Comparison of ENCODE assay signal across 19 cellular contexts in genomic region chr10:85402541-85402940, GRCh38.
DNase-seq lines count a peak whose midpoint lies in the region; FAIRE-seq and TF ChIP-seq lines count a peak whose summit lies in the region.
"Had no signal": no experiment of that assay in that cellular context is flagged by ENCODE, and none has a peak within 500 bp of the region (broad histone marks: within the 10 kb centered on the region; RNA-seq: fewer than 3 reads in every experiment).

No MANE protein-coding gene starts in this region.

- peaks cover 12% of the 10 kb centered on the region for H3K4me1 ChIP-seq in keratinocyte (ENCODE audit: control insufficient read depth, extremely low read depth, insufficient read depth, low read length)
- H3K4me1 ChIP-seq: A549; BLaER1 treated with 17β-estradiol and CSF1 and Interleukin-3, amounts not matched to agents 10 nM and 100 nM; Caco-2 had no signal

- no peak for FAIRE-seq in bronchial epithelial cell (lab: Jason Lieb, UNC)
- peak; percentile 81 for FAIRE-seq in keratinocyte (lab: Jason Lieb, UNC)
- FAIRE-seq: A549, D721Med, G401.6, GM12891, GM19239 had no signal

- no peak overlapping the region for H2AFZ ChIP-seq in keratinocyte (ENCODE audit: control insufficient read depth, low read length)

- H3K27me3 ChIP-seq in bronchial epithelial cell (ENCODE audit: control insufficient read depth, insufficient read depth, low read length), result no peaks in the 10 kb centered on the region
- H3K27me3 ChIP-seq in keratinocyte (ENCODE audit: control insufficient read depth, extremely low read depth, insufficient read depth, low read length), result no peaks in the 10 kb centered on the region
- H3K27me3 ChIP-seq: BLaER1 treated with 17β-estradiol and CSF1 and Interleukin-3, amounts not matched to agents 10 nM and 100 nM had no signal

- H3K4me3 ChIP-seq in bronchial epithelial cell (ENCODE audit: low read depth, low read length) (no peak overlapping the region), epithelial cell of esophagus (ENCODE audit: low read length) (no peak overlapping the region), keratinocyte (ENCODE audit: control insufficient read depth in 2 of 3, extremely low read depth in 1 of 3, insufficient read depth in 2 of 3, low read depth in 1 of 3, low read length in 3 of 3) (no peak overlapping the region)
- H3K4me3 ChIP-seq: A549; BLaER1 treated with 17β-estradiol and CSF1 and Interleukin-3, amounts not matched to agents 10 nM and 100 nM had no signal

- H3K36me3 ChIP-seq in bronchial epithelial cell (ENCODE audit: control insufficient read depth, insufficient read depth, low read length) (no peaks in the 10 kb centered on the region), keratinocyte (ENCODE audit: control insufficient read depth in 2 of 2, extremely low read depth in 1 of 2, insufficient read depth in 2 of 2, low read length in 2 of 2) (no peaks in the 10 kb centered on the region)
- H3K36me3 ChIP-seq: BLaER1 treated with 17β-estradiol and CSF1 and Interleukin-3, amounts not matched to agents 10 nM and 100 nM had no signal

- H3K4me2 ChIP-seq in keratinocyte (ENCODE audit: control insufficient read depth, extremely low read depth, insufficient read depth, low read depth, low read length), result no peak overlapping the region
- H3K4me2 ChIP-seq: A549; BLaER1 treated with 17β-estradiol and CSF1 and Interleukin-3, amounts not matched to agents 10 nM and 100 nM had no signal

- DNase-seq in bronchial epithelial cell (ENCODE audit: low read depth) (peak; percentile 76), epithelial cell of esophagus (ENCODE audit: low read depth) (peak; percentile 15), keratinocyte (ENCODE audit: low read depth, low spot score) (peak; percentile 23), 8988T (no peak)
- DNase-seq in activated CD4-positive, CD25-positive, alpha-beta regulatory T cell (lab: John Stamatoyannopoulos, UW), result no peak
- DNase-seq: AML-193; Caco-2; Calu3; CD4-positive, alpha-beta T cell; CD8-positive, alpha-beta T cell; DMS79 treated with DMSO at 0.1 percent for 48 hours; GF-D8 had no signal

- no peak overlapping the region for H3K27ac ChIP-seq in keratinocyte (ENCODE audit: control insufficient read depth, insufficient read depth, low read length)
- H3K27ac ChIP-seq: A549; BLaER1 treated with 17β-estradiol and CSF1 and Interleukin-3, amounts not matched to agents 10 nM and 100 nM; C4-2B had no signal

- dilution Hi-C loops in keratinocyte (cut with MboI; ENCODE audit: extremely low pct_ligation_motif_present, low sequenced_read_pairs), result no loop called here

- no peak overlapping the region for H3K9ac ChIP-seq in keratinocyte (ENCODE audit: control insufficient read depth, extremely low read depth, insufficient read depth, low read length)
- H3K9ac ChIP-seq: BLaER1 treated with 17β-estradiol and CSF1 and Interleukin-3, amounts not matched to agents 10 nM and 100 nM had no signal

- H4K20me1 ChIP-seq in keratinocyte (ENCODE audit: control insufficient read depth, extremely low read depth, insufficient read depth, low read length), result no peaks in the 10 kb centered on the region
- H4K20me1 ChIP-seq: BLaER1 treated with 17β-estradiol and CSF1 and Interleukin-3, amounts not matched to agents 10 nM and 100 nM had no signal

- TF ChIP-seq CTCF in bronchial epithelial cell (IDR thresholded peaks at IDR 0.05; ENCODE audit: insufficient read depth, low read length, severe bottlenecking), result no peak
- TF ChIP-seq CTCF in epithelial cell of esophagus (IDR thresholded peaks at IDR 0.05; ENCODE audit: insufficient read depth, low read depth, low read length, missing control alignments), result no peak
- TF ChIP-seq CTCF in keratinocyte (optimal IDR thresholded peaks at IDR 0.05 in 1 of 3, IDR thresholded peaks at IDR 0.05 in 1 of 3, conservative IDR thresholded peaks at IDR 0.05 in 1 of 3; ENCODE audit: extremely low read depth in 1 of 3, insufficient read depth in 2 of 3, low read length in 3 of 3), result no peak

- no peaks in the 10 kb centered on the region for H3K79me2 ChIP-seq in keratinocyte (ENCODE audit: control insufficient read depth, insufficient read depth, low read length)

- no peaks in the 10 kb centered on the region for H3K9me1 ChIP-seq in keratinocyte (ENCODE audit: control insufficient read depth, extremely low read depth, insufficient read depth, low read length)

- no peaks in the 10 kb centered on the region for H3K9me3 ChIP-seq in keratinocyte (ENCODE audit: control insufficient read depth, low read depth, low read length)
- H3K9me3 ChIP-seq: A549; BLaER1 treated with 17β-estradiol and CSF1 and Interleukin-3, amounts not matched to agents 10 nM and 100 nM; Caco-2 had no signal

Comparison
In these comparisons a context has a peak if more than half of its experiments do, and no peak if none do; other contexts are left out.
1. DNase-seq: peak in bronchial epithelial cell (single experiment), epithelial cell of esophagus (single experiment) and keratinocyte (single experiment); none in activated CD4-positive, CD25-positive, alpha-beta regulatory T cell (0 of 4) and 8988T (single experiment).